ENCODE assay signal across 16 cellular contexts in genomic region chr3:25587526-25587925, GRCh38.
"Had no signal": no experiment of that assay in that cellular context is flagged by ENCODE, and none has a peak within 500 bp of the region (broad histone marks: within the 10 kb centered on the region; RNA-seq: fewer than 3 reads in every experiment).

No MANE protein-coding gene starts in this region.

- H3K4me3 ChIP-seq: body of pancreas, dorsolateral prefrontal cortex, gastroesophageal sphincter, testis had no signal

- H3K4me3 Mint-ChIP-seq: activated naive CD4-positive, alpha-beta T cell treated with anti-CD3 and anti-CD28 coated beads, Interleukin-2, amount 10 ng/mL, durations not matched to agents 7 days and 5 days; naive thymus-derived CD8-positive, alpha-beta T cell; stimulated activated naive CD8-positive, alpha-beta T cell treated with anti-CD3 and anti-CD28 coated beads, Interleukin-15, Interleukin-2, amounts not matched to agents 100 ng/mL and 50 ng/mL, for 24 hours had no signal

- H3K4me1 Mint-ChIP-seq: activated naive CD4-positive, alpha-beta T cell treated with anti-CD3 and anti-CD28 coated beads, Interleukin-2, amount 10 ng/mL, durations not matched to agents 7 days and 5 days had no signal

- H3K27me3 Mint-ChIP-seq: activated naive CD4-positive, alpha-beta T cell treated with anti-CD3 and anti-CD28 coated beads, Interleukin-2, amount 10 ng/mL, durations not matched to agents 7 days and 5 days had no signal

- H3K36me3 ChIP-seq: neutrophil had no signal

- H3K27ac ChIP-seq: body of pancreas, dorsolateral prefrontal cortex, gastroesophageal sphincter, neutrophil, testis had no signal

- H3K9me3 Mint-ChIP-seq: activated naive CD4-positive, alpha-beta T cell treated with anti-CD3 and anti-CD28 coated beads, Interleukin-2, amount 10 ng/mL, durations not matched to agents 7 days and 5 days; activated T-helper 2 cell treated with anti-CD3 and anti-CD28 coated beads, Interferon-gamma antibody, Interleukin-2, Interleukin-4, amounts not matched to agents 10 μg/mL and 5 μg/mL and 100 μg/mL, durations not matched to agents 14 hours and 24 hours and 36 hours; naive thymus-derived CD8-positive, alpha-beta T cell; stimulated activated naive CD8-positive, alpha-beta T cell treated with anti-CD3 and anti-CD28 coated beads, Interleukin-15, Interleukin-2, amounts not matched to agents 100 ng/mL and 50 ng/mL, for 24 hours had no signal

- H3K27me3 ChIP-seq: body of pancreas, dorsolateral prefrontal cortex, gastroesophageal sphincter, neutrophil, testis had no signal

- ATAC-seq: body of pancreas; gastroesophageal sphincter; naive thymus-derived CD8-positive, alpha-beta T cell; sciatic nerve; SK-N-SH treated with all-trans-retinoic acid at 6 μM for 48 hours had no signal

- DNase-seq: activated CD4-positive, alpha-beta T cell treated with anti-CD3 and anti-CD28 coated beads, Interleukin-2, amount 50 U/mL, for 1 hour; activated CD4-positive, CD25-positive, alpha-beta regulatory T cell; activated naive CD4-positive, alpha-beta T cell treated with anti-CD3 and anti-CD28 coated beads, Interleukin-2, amount 10 ng/mL, durations not matched to agents 7 days and 5 days; body of pancreas; dorsolateral prefrontal cortex; kidney glomerular epithelial cell; naive thymus-derived CD8-positive, alpha-beta T cell; stimulated activated CD4-positive, alpha-beta T cell treated with anti-CD3 and anti-CD28 coated beads, Interleukin-4, amount 100 ng/mL, for 1 hour; stimulated activated CD8-positive, alpha-beta memory T cell treated with anti-CD3 and anti-CD28 coated beads, Interleukin-4, amount 100 ng/mL, for 48 hours; testis had no signal

- H3K36me3 Mint-ChIP-seq: activated naive CD4-positive, alpha-beta T cell treated with anti-CD3 and anti-CD28 coated beads, Interleukin-2, amount 10 ng/mL, durations not matched to agents 7 days and 5 days; naive thymus-derived CD8-positive, alpha-beta T cell had no signal

- H3K27ac Mint-ChIP-seq: activated naive CD4-positive, alpha-beta T cell treated with anti-CD3 and anti-CD28 coated beads, Interleukin-2, amount 10 ng/mL, durations not matched to agents 7 days and 5 days; activated T-helper 2 cell treated with anti-CD3 and anti-CD28 coated beads, Interferon-gamma antibody, Interleukin-2, Interleukin-4, amounts not matched to agents 10 μg/mL and 5 μg/mL and 100 μg/mL, durations not matched to agents 14 hours and 24 hours and 36 hours; stimulated activated naive CD8-positive, alpha-beta T cell treated with anti-CD3 and anti-CD28 coated beads, Interleukin-15, Interleukin-2, amounts not matched to agents 100 ng/mL and 50 ng/mL, for 24 hours had no signal

- H3K9me3 ChIP-seq: body of pancreas, gastroesophageal sphincter, neutrophil, testis had no signal
